In the genomic region with DNA sequence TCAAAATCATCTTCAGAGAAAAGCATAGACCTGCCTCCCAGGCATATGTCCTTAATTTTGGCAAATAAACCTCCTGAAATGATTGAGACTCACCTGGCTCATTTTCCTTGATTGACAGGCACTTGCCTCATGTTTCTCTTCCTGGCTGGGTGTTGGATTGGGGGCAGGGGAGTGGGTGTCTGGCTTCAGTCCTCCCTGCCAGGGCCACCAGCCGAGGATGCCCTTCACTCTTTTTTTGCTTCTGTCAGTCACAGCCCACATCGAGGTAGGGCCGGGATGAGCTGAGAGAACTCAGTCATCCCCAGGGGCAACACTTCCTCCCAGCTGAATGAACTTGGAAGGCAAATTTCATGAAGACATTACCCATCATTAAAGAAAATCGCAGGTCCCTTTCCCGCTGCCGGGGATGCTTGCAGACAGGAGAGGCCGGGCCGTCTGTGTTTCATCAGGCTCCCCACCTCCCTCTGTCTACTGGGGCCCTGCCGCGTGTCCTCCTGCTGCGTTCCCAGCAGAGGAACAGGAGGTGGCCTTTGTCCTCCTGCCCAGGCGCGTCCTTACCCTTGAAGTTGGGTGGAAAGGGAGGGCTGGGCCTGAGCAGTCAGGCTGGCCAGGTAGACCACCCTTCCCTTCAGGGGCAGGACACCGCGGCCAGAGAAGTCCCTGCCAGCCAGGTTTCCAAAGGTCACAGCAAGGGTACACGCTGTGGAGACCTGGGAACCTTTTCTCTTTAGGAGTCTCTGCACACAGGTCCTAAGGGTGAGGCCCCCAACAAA, we compare ENCODE assay signal across 1 cellular context.
A peak's percentile ranks its signal among the peaks of the same experiment; 100 is the strongest.
TF ChIP-seq lines count a peak whose summit lies in the region.

No MANE protein-coding gene starts in this region.

TF ChIP-seq in HepG2, 621 proteins besides CTCF, POLR2A, EP300 and RAD21 (continued from another document and continues in another):
- TF ChIP-seq, protein P1, sequence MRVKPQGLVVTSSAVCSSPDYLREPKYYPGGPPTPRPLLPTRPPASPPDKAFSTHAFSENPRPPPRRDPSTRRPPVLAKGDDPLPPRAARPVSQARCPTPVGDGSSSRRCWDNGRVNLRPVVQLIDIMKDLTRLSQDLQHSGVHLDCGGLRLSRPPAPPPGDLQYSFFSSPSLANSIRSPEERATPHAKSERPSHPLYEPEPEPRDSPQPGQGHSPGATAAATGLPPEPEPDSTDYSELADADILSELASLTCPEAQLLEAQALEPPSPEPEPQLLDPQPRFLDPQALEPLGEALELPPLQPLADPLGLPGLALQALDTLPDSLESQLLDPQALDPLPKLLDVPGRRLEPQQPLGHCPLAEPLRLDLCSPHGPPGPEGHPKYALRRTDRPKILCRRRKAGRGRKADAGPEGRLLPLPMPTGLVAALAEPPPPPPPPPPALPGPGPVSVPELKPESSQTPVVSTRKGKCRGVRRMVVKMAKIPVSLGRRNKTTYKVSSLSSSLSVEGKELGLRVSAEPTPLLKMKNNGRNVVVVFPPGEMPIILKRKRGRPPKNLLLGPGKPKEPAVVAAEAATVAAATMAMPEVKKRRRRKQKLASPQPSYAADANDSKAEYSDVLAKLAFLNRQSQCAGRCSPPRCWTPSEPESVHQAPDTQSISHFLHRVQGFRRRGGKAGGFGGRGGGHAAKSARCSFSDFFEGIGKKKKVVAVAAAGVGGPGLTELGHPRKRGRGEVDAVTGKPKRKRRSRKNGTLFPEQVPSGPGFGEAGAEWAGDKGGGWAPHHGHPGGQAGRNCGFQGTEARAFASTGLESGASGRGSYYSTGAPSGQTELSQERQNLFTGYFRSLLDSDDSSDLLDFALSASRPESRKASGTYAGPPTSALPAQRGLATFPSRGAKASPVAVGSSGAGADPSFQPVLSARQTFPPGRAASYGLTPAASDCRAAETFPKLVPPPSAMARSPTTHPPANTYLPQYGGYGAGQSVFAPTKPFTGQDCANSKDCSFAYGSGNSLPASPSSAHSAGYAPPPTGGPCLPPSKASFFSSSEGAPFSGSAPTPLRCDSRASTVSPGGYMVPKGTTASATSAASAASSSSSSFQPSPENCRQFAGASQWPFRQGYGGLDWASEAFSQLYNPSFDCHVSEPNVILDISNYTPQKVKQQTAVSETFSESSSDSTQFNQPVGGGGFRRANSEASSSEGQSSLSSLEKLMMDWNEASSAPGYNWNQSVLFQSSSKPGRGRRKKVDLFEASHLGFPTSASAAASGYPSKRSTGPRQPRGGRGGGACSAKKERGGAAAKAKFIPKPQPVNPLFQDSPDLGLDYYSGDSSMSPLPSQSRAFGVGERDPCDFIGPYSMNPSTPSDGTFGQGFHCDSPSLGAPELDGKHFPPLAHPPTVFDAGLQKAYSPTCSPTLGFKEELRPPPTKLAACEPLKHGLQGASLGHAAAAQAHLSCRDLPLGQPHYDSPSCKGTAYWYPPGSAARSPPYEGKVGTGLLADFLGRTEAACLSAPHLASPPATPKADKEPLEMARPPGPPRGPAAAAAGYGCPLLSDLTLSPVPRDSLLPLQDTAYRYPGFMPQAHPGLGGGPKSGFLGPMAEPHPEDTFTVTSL (CRISPR knock-in tag; IDR thresholded peaks at IDR 0.05; ENCODE audit: borderline replicate concordance), result 0 out of 2 replicates have a peak, but pooled peaks have one; percentile 14
- TF ChIP-seq CBX2 (IDR thresholded peaks at IDR 0.05; ENCODE audit: low read depth, low read length) (no peak), CBX2 (CRISPR knock-in tag; IDR thresholded peaks at IDR 0.05; ENCODE audit: low read depth) (no peak), CBX1 (IDR thresholded peaks at IDR 0.05; ENCODE audit: low read depth) (no peak), ZNF30 (CRISPR knock-in tag; IDR thresholded peaks at IDR 0.05) (no peak), FOXA1 (IDR thresholded peaks at IDR 0.05) (no peak), FOXA1 (CRISPR knock-in tag; IDR thresholded peaks at IDR 0.05) (no peak; the same call in 1 of the 2 replicates), SOX5 (CRISPR knock-in tag; IDR thresholded peaks at IDR 0.05; ENCODE audit: borderline replicate concordance) (peak; percentile 60; the same call in 1 of the 2 replicates), STAT5B (CRISPR knock-in tag; IDR thresholded peaks at IDR 0.05) (0 out of 2 replicates have a peak, but pooled peaks have one; percentile 40), ZFP1 (CRISPR knock-in tag; IDR thresholded peaks at IDR 0.05) (no peak), KLF13 (CRISPR knock-in tag; IDR thresholded peaks at IDR 0.05) (no peak), SALL2 (CRISPR knock-in tag; IDR thresholded peaks at IDR 0.05) (peak; percentile 78; the same call in 1 of the 2 replicates), ZNF20 (CRISPR knock-in tag; IDR thresholded peaks at IDR 0.05) (no peak), ZNF33B (CRISPR knock-in tag; IDR thresholded peaks at IDR 0.05) (no peak), NR2F6 (IDR thresholded peaks at IDR 0.05) (peak; percentile 62; the same call in 1 of the 2 replicates), NR2F6 (CRISPR knock-in tag; IDR thresholded peaks at IDR 0.05) (peak; percentile 77), AGO2 (optimal IDR thresholded peaks at IDR 0.05; ENCODE audit: low read depth, low read length) (no peak), HNF4A (CRISPR knock-in tag; IDR thresholded peaks at IDR 0.05) (peak; percentile 81), THYN1 (CRISPR knock-in tag; IDR thresholded peaks at IDR 0.05; ENCODE audit: borderline replicate concordance, low read depth) (no peak), ZEB1 (IDR thresholded peaks at IDR 0.05; ENCODE audit: insufficient replicate concordance, low read depth) (no peak), ZNF333 (CRISPR knock-in tag; IDR thresholded peaks at IDR 0.05; ENCODE audit: borderline replicate concordance) (no peak; the same call in 1 of the 2 replicates), KMT2A (CRISPR knock-in tag; IDR thresholded peaks at IDR 0.05) (peak; percentile 42; the same call in 1 of the 2 replicates), FOXK2 (IDR thresholded peaks at IDR 0.05) (no peak), ZNF567 (CRISPR knock-in tag; IDR thresholded peaks at IDR 0.05; ENCODE audit: borderline replicate concordance) (0 out of 2 replicates have a peak, but pooled peaks have one; percentile 81), ZNF83 (CRISPR knock-in tag; IDR thresholded peaks at IDR 0.05; ENCODE audit: borderline replicate concordance) (no peak), ZNF772 (CRISPR knock-in tag; IDR thresholded peaks at IDR 0.05) (peak; percentile 62; the same call in 1 of the 2 replicates), ZNF251 (CRISPR knock-in tag; IDR thresholded peaks at IDR 0.05) (no peak), TAF15 (IDR thresholded peaks at IDR 0.05; ENCODE audit: low read depth, low read length, poor library complexity, severe bottlenecking) (no peak), KAT7 (CRISPR knock-in tag; IDR thresholded peaks at IDR 0.05; ENCODE audit: borderline replicate concordance) (no peak), SYNCRIP (IDR thresholded peaks at IDR 0.05; ENCODE audit: insufficient read depth, low read depth, low read length) (no peak), ESRRA (CRISPR knock-in tag; IDR thresholded peaks at IDR 0.05; ENCODE audit: low read depth) (peak; percentile 93), GATAD1 (CRISPR knock-in tag; IDR thresholded peaks at IDR 0.05) (no peak), DMAP1 (CRISPR knock-in tag; IDR thresholded peaks at IDR 0.05) (peak; percentile 73; the same call in 1 of the 2 replicates), MIXL1 (CRISPR knock-in tag; IDR thresholded peaks at IDR 0.05) (no peak), HES4 (CRISPR knock-in tag; IDR thresholded peaks at IDR 0.05; ENCODE audit: borderline replicate concordance) (no peak), EHMT2 (IDR thresholded peaks at IDR 0.05; ENCODE audit: borderline replicate concordance, low read depth, low read length) (no peak), ZZZ3 (CRISPR knock-in tag; IDR thresholded peaks at IDR 0.05; ENCODE audit: borderline replicate concordance) (peak; percentile 42; the same call in 1 of the 2 replicates)
- TF ChIP-seq, protein P2, sequence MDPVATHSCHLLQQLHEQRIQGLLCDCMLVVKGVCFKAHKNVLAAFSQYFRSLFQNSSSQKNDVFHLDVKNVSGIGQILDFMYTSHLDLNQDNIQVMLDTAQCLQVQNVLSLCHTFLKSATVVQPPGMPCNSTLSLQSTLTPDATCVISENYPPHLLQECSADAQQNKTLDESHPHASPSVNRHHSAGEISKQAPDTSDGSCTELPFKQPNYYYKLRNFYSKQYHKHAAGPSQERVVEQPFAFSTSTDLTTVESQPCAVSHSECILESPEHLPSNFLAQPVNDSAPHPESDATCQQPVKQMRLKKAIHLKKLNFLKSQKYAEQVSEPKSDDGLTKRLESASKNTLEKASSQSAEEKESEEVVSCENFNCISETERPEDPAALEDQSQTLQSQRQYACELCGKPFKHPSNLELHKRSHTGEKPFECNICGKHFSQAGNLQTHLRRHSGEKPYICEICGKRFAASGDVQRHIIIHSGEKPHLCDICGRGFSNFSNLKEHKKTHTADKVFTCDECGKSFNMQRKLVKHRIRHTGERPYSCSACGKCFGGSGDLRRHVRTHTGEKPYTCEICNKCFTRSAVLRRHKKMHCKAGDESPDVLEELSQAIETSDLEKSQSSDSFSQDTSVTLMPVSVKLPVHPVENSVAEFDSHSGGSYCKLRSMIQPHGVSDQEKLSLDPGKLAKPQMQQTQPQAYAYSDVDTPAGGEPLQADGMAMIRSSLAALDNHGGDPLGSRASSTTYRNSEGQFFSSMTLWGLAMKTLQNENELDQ (CRISPR knock-in tag; IDR thresholded peaks at IDR 0.05; ENCODE audit: borderline replicate concordance), result no peak; the same call in 1 of the 2 replicates
- TF ChIP-seq, protein P3, sequence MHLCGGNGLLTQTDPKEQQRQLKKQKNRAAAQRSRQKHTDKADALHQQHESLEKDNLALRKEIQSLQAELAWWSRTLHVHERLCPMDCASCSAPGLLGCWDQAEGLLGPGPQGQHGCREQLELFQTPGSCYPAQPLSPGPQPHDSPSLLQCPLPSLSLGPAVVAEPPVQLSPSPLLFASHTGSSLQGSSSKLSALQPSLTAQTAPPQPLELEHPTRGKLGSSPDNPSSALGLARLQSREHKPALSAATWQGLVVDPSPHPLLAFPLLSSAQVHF (CRISPR knock-in tag; IDR thresholded peaks at IDR 0.05), result no peak
- TF ChIP-seq, protein P4, sequence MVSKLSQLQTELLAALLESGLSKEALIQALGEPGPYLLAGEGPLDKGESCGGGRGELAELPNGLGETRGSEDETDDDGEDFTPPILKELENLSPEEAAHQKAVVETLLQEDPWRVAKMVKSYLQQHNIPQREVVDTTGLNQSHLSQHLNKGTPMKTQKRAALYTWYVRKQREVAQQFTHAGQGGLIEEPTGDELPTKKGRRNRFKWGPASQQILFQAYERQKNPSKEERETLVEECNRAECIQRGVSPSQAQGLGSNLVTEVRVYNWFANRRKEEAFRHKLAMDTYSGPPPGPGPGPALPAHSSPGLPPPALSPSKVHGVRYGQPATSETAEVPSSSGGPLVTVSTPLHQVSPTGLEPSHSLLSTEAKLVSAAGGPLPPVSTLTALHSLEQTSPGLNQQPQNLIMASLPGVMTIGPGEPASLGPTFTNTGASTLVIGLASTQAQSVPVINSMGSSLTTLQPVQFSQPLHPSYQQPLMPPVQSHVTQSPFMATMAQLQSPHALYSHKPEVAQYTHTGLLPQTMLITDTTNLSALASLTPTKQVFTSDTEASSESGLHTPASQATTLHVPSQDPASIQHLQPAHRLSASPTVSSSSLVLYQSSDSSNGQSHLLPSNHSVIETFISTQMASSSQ (IDR thresholded peaks at IDR 0.05; ENCODE audit: low read depth), result no peak
- TF ChIP-seq, protein P4 (CRISPR knock-in tag; IDR thresholded peaks at IDR 0.05; ENCODE audit: borderline replicate concordance), result peak; percentile 26; the same call in 1 of the 2 replicates
- TF ChIP-seq, protein P5, sequence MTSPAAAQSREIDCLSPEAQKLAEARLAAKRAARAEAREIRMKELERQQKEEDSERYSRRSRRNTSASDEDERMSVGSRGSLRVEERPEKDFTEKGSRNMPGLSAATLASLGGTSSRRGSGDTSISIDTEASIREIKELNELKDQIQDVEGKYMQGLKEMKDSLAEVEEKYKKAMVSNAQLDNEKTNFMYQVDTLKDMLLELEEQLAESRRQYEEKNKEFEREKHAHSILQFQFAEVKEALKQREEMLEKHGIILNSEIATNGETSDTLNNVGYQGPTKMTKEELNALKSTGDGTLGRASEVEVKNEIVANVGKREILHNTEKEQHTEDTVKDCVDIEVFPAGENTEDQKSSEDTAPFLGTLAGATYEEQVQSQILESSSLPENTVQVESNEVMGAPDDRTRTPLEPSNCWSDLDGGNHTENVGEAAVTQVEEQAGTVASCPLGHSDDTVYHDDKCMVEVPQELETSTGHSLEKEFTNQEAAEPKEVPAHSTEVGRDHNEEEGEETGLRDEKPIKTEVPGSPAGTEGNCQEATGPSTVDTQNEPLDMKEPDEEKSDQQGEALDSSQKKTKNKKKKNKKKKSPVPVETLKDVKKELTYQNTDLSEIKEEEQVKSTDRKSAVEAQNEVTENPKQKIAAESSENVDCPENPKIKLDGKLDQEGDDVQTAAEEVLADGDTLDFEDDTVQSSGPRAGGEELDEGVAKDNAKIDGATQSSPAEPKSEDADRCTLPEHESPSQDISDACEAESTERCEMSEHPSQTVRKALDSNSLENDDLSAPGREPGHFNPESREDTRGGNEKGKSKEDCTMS (CRISPR knock-in tag; conservative IDR thresholded peaks at IDR 0.05), result no peak
- TF ChIP-seq, protein P6, sequence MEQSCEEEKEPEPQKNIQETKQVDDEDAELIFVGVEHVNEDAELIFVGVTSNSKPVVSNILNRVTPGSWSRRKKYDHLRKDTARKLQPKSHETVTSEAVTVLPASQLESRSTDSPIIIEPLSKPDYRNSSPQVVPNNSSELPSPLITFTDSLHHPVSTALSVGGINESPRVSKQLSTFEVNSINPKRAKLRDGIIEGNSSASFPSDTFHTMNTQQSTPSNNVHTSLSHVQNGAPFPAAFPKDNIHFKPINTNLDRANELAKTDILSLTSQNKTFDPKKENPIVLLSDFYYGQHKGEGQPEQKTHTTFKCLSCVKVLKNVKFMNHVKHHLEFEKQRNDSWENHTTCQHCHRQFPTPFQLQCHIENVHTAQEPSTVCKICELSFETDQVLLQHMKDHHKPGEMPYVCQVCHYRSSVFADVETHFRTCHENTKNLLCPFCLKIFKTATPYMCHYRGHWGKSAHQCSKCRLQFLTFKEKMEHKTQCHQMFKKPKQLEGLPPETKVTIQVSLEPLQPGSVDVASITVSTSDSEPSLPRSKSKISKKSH (CRISPR knock-in tag; IDR thresholded peaks at IDR 0.05; ENCODE audit: borderline replicate concordance), result no peak; the same call in 1 of the 2 replicates
